In genomic region chr6:159378361-159378760, GRCh38 we compare ENCODE assay signal across 16 cellular contexts.
A peak's percentile ranks its signal among the peaks of the same experiment; 100 is the strongest.
DNase-seq lines count a peak whose midpoint lies in the region; ATAC-seq and TF ChIP-seq lines count a peak whose summit lies in the region.
"Had no signal": no experiment of that assay in that cellular context is flagged by ENCODE, and none has a peak within 500 bp of the region (broad histone marks: within the 10 kb centered on the region; RNA-seq: fewer than 3 reads in every experiment).

No MANE protein-coding gene starts in this region.

- no peak overlapping the region for H3K27ac ChIP-seq in left ventricle myocardium inferior (replicated peaks)
- no peak overlapping the region for H3K27ac ChIP-seq in caudate nucleus (ENCODE audit: low read depth, low read length)
- H3K27ac ChIP-seq: RWPE1 had no signal

- H3K27me3 ChIP-seq in left ventricle myocardium inferior (ENCODE audit: low read depth), result peaks cover 20% of the 10 kb centered on the region
- H3K27me3 ChIP-seq: BE2C had no signal

- no peaks in the 10 kb centered on the region for H3K4me1 ChIP-seq in left ventricle myocardium inferior
- H3K4me1 ChIP-seq: BE2C had no signal

- TF ChIP-seq CTCF in left ventricle myocardium inferior (IDR thresholded peaks at IDR 0.05; ENCODE audit: borderline replicate concordance) (no peak), GM13977 (IDR thresholded peaks at IDR 0.05; ENCODE audit: extremely low read depth, insufficient read depth, missing control alignments) (no peak)

- no peaks in the 10 kb centered on the region for H3K9me3 ChIP-seq in left ventricle myocardium inferior (replicated peaks)
- H3K9me3 ChIP-seq: BE2C had no signal

- intact Hi-C loops in left cardiac atrium (cut with DNase I) (no loop called here), left ventricle myocardium inferior (cut with micrococcal nuclease) (no loop called here), left ventricle myocardium superior (cut with micrococcal nuclease) (no loop called here), sciatic nerve (cut with DNase I) (no loop called here)

- DNase-seq in left cardiac atrium (no peak), left ventricle myocardium inferior (no peak), left ventricle myocardium superior (no peak), sciatic nerve (ENCODE audit: low spot score) (no peak), GM13977 (ENCODE audit: low spot score) (no peak), caudate nucleus (lab: John Stamatoyannopoulos, UW) (no peak), iPS-NIHi7 (ENCODE audit: extremely low spot score) (no peak)
- DNase-seq: BE2C, EL, H7, Karpas-422, NCI-H1417, NCI-H187, NCI-H446 treated with DMSO at 0.1 percent for 48 hours, NCI-H69 had no signal

- ATAC-seq in left cardiac atrium (peak; percentile 32 to 83), left ventricle myocardium superior (peak; percentile 68), sciatic nerve (peak; percentile 36)

- H3K36me3 ChIP-seq in left ventricle myocardium inferior, result no peaks in the 10 kb centered on the region
- H3K36me3 ChIP-seq: BE2C had no signal

- H3K4me3 ChIP-seq in left ventricle myocardium inferior, result no peak overlapping the region

- in situ Hi-C loops in GM13977 (cut with MboI; ENCODE audit: low pct_unique_long_range_greater_than_20kb, low sequenced_read_pairs, unreplicated experiment), result no loop called here
